In the genomic region with DNA sequence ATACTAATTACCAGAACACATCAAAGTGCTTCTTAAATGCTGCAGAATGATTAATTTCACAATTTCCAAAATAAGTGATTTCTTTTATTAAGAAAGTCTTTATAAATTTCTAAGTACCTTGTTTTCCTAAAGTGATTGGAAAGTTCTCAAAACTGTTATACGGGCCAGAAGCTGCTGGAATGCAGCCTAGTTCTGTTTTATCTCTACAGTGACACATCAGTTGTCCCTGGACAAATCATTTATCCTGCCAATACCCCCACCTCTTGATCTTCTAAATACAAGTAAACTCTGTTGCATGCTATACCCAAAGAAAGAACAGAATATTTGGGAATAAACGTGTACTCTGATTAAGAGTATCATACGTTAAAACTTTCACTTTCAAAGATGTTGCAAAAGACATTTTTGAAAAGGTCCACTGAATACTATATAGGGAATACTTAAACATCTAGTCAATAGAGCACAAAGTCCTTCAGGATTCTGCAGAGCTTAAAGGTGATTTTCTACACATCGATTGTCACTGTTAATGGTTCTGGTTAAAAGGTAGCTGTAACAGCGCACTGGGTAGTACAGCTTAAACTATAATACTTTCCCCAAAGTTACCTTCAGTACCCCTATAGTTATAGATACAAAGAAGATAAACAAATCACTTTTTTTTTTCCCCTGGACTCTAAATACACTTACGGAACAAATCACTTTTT, we compare ENCODE assay signal across 10 cellular contexts.
DNase-seq lines count a peak whose midpoint lies in the region; ATAC-seq lines count a peak whose summit lies in the region.
"Had no signal": no experiment of that assay in that cellular context is flagged by ENCODE, and none has a peak within 500 bp of the region (broad histone marks: within the 10 kb centered on the region; RNA-seq: fewer than 3 reads in every experiment).

No MANE protein-coding gene starts in this region.

- H3K4me1 ChIP-seq in subcutaneous abdominal adipose tissue (ENCODE audit: control insufficient read depth in 5 of 5, insufficient read depth in 5 of 5, low read length in 5 of 5) = peaks cover 3 to 40% (median 34%) of the 10 kb centered on the region in 5 donors

- no peaks in the 10 kb centered on the region for H3K27me3 Mint-ChIP-seq in activated CD4-positive, alpha-beta T cell treated with anti-CD3 and anti-CD28 coated beads, Interleukin-2, amount 10 ng/mL, durations not matched to agents 7 days and 5 days
- no peaks in the 10 kb centered on the region for H3K27me3 Mint-ChIP-seq in activated naive CD8-positive, alpha-beta T cell treated with anti-CD3 and anti-CD28 coated beads, Interleukin-2, amount 50 U/mL, for 24 hours
- H3K27me3 Mint-ChIP-seq in immature natural killer cell (ENCODE audit: low read depth in 3 of 3) = peaks cover 0 to 8% (median 6%) of the 10 kb centered on the region in 3 donors

- H3K27ac Mint-ChIP-seq in activated CD4-positive, alpha-beta T cell treated with anti-CD3 and anti-CD28 coated beads, Interleukin-2, amount 10 ng/mL, durations not matched to agents 7 days and 5 days = peak overlapping the region; percentile 92
- peak overlapping the region; percentile 81 for H3K27ac Mint-ChIP-seq in activated naive CD8-positive, alpha-beta T cell treated with anti-CD3 and anti-CD28 coated beads, Interleukin-2, amount 50 U/mL, for 24 hours
- H3K27ac Mint-ChIP-seq in immature natural killer cell = peak overlapping the region; percentile 92 to 100 (median 96)

- no peak for ATAC-seq in activated naive CD8-positive, alpha-beta T cell treated with anti-CD3 and anti-CD28 coated beads, Interleukin-2, amount 50 U/mL, for 24 hours
- ATAC-seq in HG02759 (IDR thresholded peaks at IDR 0.05; ENCODE audit: unreplicated experiment) (no peak), HG02798 (IDR thresholded peaks at IDR 0.05; ENCODE audit: poor library complexity, unreplicated experiment) (no peak)

- no peaks in the 10 kb centered on the region for H3K9me3 ChIP-seq in subcutaneous abdominal adipose tissue (ENCODE audit: control insufficient read depth in 5 of 5, low read length in 5 of 5)

- H3K36me3 ChIP-seq in subcutaneous abdominal adipose tissue (ENCODE audit: control insufficient read depth in 5 of 5, insufficient read depth in 5 of 5, low read length in 5 of 5) = peaks cover 8 to 18% (median 12%) of the 10 kb centered on the region in 5 donors

- peak overlapping the region; percentile 72 for H3K4me3 Mint-ChIP-seq in activated CD4-positive, alpha-beta T cell treated with anti-CD3 and anti-CD28 coated beads, Interleukin-2, amount 10 ng/mL, durations not matched to agents 7 days and 5 days
- H3K4me3 Mint-ChIP-seq in activated naive CD8-positive, alpha-beta T cell treated with anti-CD3 and anti-CD28 coated beads, Interleukin-2, amount 50 U/mL, for 24 hours = peak overlapping the region; percentile 73
- H3K4me3 Mint-ChIP-seq in immature natural killer cell = peak overlapping the region; percentile 80 to 92 (median 85)
- H3K4me3 Mint-ChIP-seq: neural crest cell had no signal

- H3K4me3 ChIP-seq in subcutaneous abdominal adipose tissue (ENCODE audit: low read depth in 1 of 5, low read length in 5 of 5) = peak overlapping the region in 4 of 5 donors; percentile 9 to 49 (median 25)

- POLR2A ChIA-PET in activated CD4-positive, alpha-beta T cell treated with anti-CD3 and anti-CD28 coated beads, Interleukin-2, amount 10 ng/mL, durations not matched to agents 7 days and 5 days (lab: Charles Lee) = no interaction called here

- CTCF ChIA-PET in activated CD4-positive, alpha-beta T cell treated with anti-CD3 and anti-CD28 coated beads, Interleukin-2, amount 10 ng/mL, durations not matched to agents 7 days and 5 days (lab: Charles Lee) = interaction anchor here (0.7 to 1.4 kb wide), 6 partner anchors 13 to 298 kb away, joined by 3 to 7 read pairs (median 3); no protein-coding TSS in a partner anchor

- H3K9ac ChIP-seq in subcutaneous abdominal adipose tissue (ENCODE audit: low read length in 5 of 5) = peak overlapping the region in 1 of 5 donors; percentile 32

- no peak for DNase-seq in activated CD4-positive, alpha-beta T cell treated with anti-CD3 and anti-CD28 coated beads, Interleukin-2, amount 10 ng/mL, durations not matched to agents 7 days and 5 days
- no peak for DNase-seq in activated CD4-positive, alpha-beta T cell treated with anti-CD3 and anti-CD28 coated beads for 1 hour
- DNase-seq in activated naive CD8-positive, alpha-beta T cell treated with anti-CD3 and anti-CD28 coated beads, Interleukin-2, amount 50 U/mL, for 24 hours = no peak
- DNase-seq in immature natural killer cell (no peak), pons (ENCODE audit: low spot score) (no peak)
- DNase-seq: effector CD8-positive, alpha-beta T cell had no signal

- H3K27ac ChIP-seq in subcutaneous abdominal adipose tissue (ENCODE audit: low read depth, low read length) = no peak overlapping the region

- H3K9me3 Mint-ChIP-seq in activated CD4-positive, alpha-beta T cell treated with anti-CD3 and anti-CD28 coated beads, Interleukin-2, amount 10 ng/mL, durations not matched to agents 7 days and 5 days = peaks cover 12% of the 10 kb centered on the region
- H3K9me3 Mint-ChIP-seq in activated naive CD8-positive, alpha-beta T cell treated with anti-CD3 and anti-CD28 coated beads, Interleukin-2, amount 50 U/mL, for 24 hours = peaks cover 7% of the 10 kb centered on the region
- H3K9me3 Mint-ChIP-seq in immature natural killer cell = no peaks in the 10 kb centered on the region

- peaks cover 88% of the 10 kb centered on the region for H3K4me1 Mint-ChIP-seq in activated CD4-positive, alpha-beta T cell treated with anti-CD3 and anti-CD28 coated beads, Interleukin-2, amount 10 ng/mL, durations not matched to agents 7 days and 5 days
- H3K4me1 Mint-ChIP-seq in activated naive CD8-positive, alpha-beta T cell treated with anti-CD3 and anti-CD28 coated beads, Interleukin-2, amount 50 U/mL, for 24 hours = peaks cover 89% of the 10 kb centered on the region
- H3K4me1 Mint-ChIP-seq in immature natural killer cell = peaks cover 95 to 98% of the 10 kb centered on the region in 2 donors

- no peaks in the 10 kb centered on the region for H3K27me3 ChIP-seq in subcutaneous abdominal adipose tissue (ENCODE audit: control insufficient read depth in 5 of 5, insufficient read depth in 4 of 5, low read length in 5 of 5)

- peaks cover 41% of the 10 kb centered on the region for H3K36me3 Mint-ChIP-seq in activated CD4-positive, alpha-beta T cell treated with anti-CD3 and anti-CD28 coated beads, Interleukin-2, amount 10 ng/mL, durations not matched to agents 7 days and 5 days (ENCODE audit: low read depth)
- H3K36me3 Mint-ChIP-seq in activated naive CD8-positive, alpha-beta T cell treated with anti-CD3 and anti-CD28 coated beads, Interleukin-2, amount 50 U/mL, for 24 hours (ENCODE audit: low read depth) = peaks cover 27% of the 10 kb centered on the region
- peaks cover 0 to 10% (median 3%) of the 10 kb centered on the region in 3 donors for H3K36me3 Mint-ChIP-seq in immature natural killer cell
